Comparison of ENCODE assay signal across 1 cellular context in the genomic region with DNA sequence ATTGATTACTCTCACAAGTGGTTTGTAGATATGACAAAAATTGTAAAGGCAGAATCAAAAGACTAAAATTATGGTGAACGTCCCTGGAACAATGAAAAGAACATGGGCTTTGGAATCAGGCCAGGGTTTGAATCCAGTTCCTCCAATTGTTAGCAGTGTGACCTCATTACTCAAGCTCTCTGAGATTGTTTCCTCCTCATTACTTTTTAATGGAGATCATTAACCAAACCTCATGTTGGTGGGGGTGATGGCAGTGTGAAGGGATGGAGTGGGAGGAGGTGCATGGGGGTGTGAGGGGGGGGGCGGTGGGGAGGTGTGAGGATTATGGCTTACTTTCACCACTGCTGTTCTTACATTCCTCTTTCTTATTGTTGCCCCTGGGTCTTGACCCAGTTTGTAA.
TF ChIP-seq lines count a peak whose summit lies in the region.

No MANE protein-coding gene starts in this region.

TF ChIP-seq in A549, 52 proteins besides CTCF, POLR2A, EP300 and RAD21:
- TF ChIP-seq PHF8 (IDR thresholded peaks at IDR 0.05; ENCODE audit: borderline replicate concordance, low read depth) (no peak), EHMT2 (IDR thresholded peaks at IDR 0.05; ENCODE audit: low read depth) (no peak), SMC3 (IDR thresholded peaks at IDR 0.05) (no peak), CHD2 (IDR thresholded peaks at IDR 0.05; ENCODE audit: low read length, partially characterized antibody) (no peak), GATA3 (IDR thresholded peaks at IDR 0.05; ENCODE audit: borderline replicate concordance) (no peak), HOXA7 (CRISPR knock-in tag; IDR thresholded peaks at IDR 0.05) (no peak), RNF2 (IDR thresholded peaks at IDR 0.05; ENCODE audit: borderline replicate concordance, low read depth) (no peak), ZC3H11A (IDR thresholded peaks at IDR 0.05) (no peak), HDAC2 (IDR thresholded peaks at IDR 0.05) (no peak)
- TF ChIP-seq, protein P1, sequence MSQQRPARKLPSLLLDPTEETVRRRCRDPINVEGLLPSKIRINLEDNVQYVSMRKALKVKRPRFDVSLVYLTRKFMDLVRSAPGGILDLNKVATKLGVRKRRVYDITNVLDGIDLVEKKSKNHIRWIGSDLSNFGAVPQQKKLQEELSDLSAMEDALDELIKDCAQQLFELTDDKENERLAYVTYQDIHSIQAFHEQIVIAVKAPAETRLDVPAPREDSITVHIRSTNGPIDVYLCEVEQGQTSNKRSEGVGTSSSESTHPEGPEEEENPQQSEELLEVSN (IDR thresholded peaks at IDR 0.05; ENCODE audit: borderline replicate concordance, low read depth) = no peak
- TF ChIP-seq, protein P2, sequence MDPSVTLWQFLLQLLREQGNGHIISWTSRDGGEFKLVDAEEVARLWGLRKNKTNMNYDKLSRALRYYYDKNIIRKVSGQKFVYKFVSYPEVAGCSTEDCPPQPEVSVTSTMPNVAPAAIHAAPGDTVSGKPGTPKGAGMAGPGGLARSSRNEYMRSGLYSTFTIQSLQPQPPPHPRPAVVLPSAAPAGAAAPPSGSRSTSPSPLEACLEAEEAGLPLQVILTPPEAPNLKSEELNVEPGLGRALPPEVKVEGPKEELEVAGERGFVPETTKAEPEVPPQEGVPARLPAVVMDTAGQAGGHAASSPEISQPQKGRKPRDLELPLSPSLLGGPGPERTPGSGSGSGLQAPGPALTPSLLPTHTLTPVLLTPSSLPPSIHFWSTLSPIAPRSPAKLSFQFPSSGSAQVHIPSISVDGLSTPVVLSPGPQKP (IDR thresholded peaks at IDR 0.05; ENCODE audit: low read depth, low read length) = no peak
TF ChIP-seq in A549: peak in this region for 0.
